11 cellular contexts compared by ENCODE assay signal in genomic region chr5:152638996-152639552, GRCh38.
"Had no signal": no experiment of that assay in that cellular context is flagged by ENCODE, and none has a peak within 500 bp of the region (broad histone marks: within the 10 kb centered on the region; RNA-seq: fewer than 3 reads in every experiment).

No MANE protein-coding gene starts in this region.

- DNase-seq: activated CD4-positive, alpha-beta T cell treated with anti-CD3 and anti-CD28 coated beads, Interleukin-2, amount 50 U/mL, for 48 hours; activated naive CD4-positive, alpha-beta T cell treated with anti-CD3 and anti-CD28 coated beads, Interleukin-2, amount 10 ng/mL, durations not matched to agents 7 days and 5 days; glutamatergic neuron; nucleus accumbens; posterior cingulate gyrus; stimulated activated naive CD8-positive, alpha-beta T cell treated with anti-CD3 and anti-CD28 coated beads, Interleukin-15, Interleukin-2, amounts not matched to agents 100 U/mL and 50 U/mL, for 24 hours; upper lobe of left lung had no signal

- H3K36me3 ChIP-seq: cardiac muscle cell, suprapubic skin, upper lobe of left lung had no signal

- H3K9me3 ChIP-seq: suprapubic skin, upper lobe of left lung had no signal

- H3K4me3 ChIP-seq: cardiac muscle cell, suprapubic skin, upper lobe of left lung had no signal

- ATAC-seq: esophagus mucosa; stimulated activated naive CD8-positive, alpha-beta T cell treated with anti-CD3 and anti-CD28 coated beads, Interleukin-15, Interleukin-2, amounts not matched to agents 100 U/mL and 50 U/mL, for 24 hours had no signal

- H3K27me3 ChIP-seq: cardiac muscle cell, suprapubic skin, upper lobe of left lung had no signal

- H3K4me1 ChIP-seq: suprapubic skin had no signal

- H3K27ac ChIP-seq: cardiac muscle cell, suprapubic skin, upper lobe of left lung had no signal

- FAIRE-seq: endometrium had no signal
